ENCODE assay signal across 1 cellular context in the genomic region with DNA sequence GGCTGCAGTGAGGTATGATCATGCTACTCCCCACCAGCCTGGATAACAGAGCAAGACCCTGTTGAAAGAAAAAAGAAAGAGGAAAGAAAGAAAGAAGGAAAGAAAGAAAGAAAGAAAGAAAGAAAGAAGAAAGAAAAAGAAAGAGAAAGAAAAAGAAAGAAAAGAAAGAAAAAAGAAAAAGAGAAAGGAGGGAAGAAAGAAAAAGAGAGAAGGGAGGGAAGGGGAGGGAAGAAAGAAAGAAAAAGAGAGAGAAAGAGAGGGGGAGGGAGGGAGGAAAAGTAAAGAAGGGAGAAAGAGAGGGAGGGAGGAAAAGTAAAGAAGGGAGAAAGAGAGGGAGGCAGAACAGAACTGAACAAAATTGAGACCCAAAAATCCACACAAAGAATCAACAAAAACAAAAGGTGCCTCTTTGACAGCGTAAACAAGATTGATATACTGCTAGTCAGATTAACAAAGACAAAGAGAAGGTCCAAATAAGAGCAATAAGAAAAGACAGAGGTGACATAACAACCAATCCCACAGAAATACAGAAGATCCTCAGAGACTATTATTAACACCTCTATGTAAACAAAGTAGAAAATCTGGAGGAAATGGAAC.
TF ChIP-seq lines count a peak whose summit lies in the region.

No MANE protein-coding gene starts in this region.

TF ChIP-seq in GM23338, 12 proteins besides CTCF, POLR2A, EP300 and RAD21 (continued from another document):
- TF ChIP-seq, protein P1, sequence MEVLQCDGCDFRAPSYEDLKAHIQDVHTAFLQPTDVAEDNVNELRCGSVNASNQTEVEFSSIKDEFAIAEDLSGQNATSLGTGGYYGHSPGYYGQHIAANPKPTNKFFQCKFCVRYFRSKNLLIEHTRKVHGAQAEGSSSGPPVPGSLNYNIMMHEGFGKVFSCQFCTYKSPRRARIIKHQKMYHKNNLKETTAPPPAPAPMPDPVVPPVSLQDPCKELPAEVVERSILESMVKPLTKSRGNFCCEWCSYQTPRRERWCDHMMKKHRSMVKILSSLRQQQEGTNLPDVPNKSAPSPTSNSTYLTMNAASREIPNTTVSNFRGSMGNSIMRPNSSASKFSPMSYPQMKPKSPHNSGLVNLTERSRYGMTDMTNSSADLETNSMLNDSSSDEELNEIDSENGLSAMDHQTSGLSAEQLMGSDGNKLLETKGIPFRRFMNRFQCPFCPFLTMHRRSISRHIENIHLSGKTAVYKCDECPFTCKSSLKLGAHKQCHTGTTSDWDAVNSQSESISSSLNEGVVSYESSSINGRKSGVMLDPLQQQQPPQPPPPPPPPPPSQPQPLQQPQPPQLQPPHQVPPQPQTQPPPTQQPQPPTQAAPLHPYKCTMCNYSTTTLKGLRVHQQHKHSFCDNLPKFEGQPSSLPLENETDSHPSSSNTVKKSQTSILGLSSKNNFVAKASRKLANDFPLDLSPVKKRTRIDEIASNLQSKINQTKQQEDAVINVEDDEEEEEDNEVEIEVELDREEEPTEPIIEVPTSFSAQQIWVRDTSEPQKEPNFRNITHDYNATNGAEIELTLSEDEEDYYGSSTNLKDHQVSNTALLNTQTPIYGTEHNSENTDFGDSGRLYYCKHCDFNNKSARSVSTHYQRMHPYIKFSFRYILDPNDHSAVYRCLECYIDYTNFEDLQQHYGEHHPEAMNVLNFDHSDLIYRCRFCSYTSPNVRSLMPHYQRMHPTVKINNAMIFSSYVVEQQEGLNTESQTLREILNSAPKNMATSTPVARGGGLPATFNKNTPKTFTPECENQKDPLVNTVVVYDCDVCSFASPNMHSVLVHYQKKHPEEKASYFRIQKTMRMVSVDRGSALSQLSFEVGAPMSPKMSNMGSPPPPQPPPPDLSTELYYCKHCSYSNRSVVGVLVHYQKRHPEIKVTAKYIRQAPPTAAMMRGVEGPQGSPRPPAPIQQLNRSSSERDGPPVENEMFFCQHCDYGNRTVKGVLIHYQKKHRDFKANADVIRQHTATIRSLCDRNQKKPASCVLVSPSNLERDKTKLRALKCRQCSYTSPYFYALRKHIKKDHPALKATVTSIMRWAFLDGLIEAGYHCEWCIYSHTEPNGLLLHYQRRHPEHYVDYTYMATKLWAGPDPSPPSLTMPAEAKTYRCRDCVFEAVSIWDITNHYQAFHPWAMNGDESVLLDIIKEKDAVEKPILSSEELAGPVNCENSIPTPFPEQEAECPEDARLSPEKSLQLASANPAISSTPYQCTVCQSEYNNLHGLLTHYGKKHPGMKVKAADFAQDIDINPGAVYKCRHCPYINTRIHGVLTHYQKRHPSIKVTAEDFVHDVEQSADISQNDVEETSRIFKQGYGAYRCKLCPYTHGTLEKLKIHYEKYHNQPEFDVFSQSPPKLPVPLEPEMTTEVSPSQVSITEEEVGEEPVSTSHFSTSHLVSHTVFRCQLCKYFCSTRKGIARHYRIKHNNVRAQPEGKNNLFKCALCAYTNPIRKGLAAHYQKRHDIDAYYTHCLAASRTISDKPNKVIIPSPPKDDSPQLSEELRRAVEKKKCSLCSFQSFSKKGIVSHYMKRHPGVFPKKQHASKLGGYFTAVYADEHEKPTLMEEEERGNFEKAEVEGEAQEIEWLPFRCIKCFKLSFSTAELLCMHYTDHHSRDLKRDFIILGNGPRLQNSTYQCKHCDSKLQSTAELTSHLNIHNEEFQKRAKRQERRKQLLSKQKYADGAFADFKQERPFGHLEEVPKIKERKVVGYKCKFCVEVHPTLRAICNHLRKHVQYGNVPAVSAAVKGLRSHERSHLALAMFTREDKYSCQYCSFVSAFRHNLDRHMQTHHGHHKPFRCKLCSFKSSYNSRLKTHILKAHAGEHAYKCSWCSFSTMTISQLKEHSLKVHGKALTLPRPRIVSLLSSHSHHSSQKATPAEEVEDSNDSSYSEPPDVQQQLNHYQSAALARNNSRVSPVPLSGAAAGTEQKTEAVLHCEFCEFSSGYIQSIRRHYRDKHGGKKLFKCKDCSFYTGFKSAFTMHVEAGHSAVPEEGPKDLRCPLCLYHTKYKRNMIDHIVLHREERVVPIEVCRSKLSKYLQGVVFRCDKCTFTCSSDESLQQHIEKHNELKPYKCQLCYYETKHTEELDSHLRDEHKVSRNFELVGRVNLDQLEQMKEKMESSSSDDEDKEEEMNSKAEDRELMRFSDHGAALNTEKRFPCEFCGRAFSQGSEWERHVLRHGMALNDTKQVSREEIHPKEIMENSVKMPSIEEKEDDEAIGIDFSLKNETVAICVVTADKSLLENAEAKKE (CRISPR knock-in tag; IDR thresholded peaks at IDR 0.05) = no peak
- no peak for TF ChIP-seq ZNF331 (CRISPR knock-in tag; IDR thresholded peaks at IDR 0.05; ENCODE audit: low read depth)
- TF ChIP-seq, protein P2, sequence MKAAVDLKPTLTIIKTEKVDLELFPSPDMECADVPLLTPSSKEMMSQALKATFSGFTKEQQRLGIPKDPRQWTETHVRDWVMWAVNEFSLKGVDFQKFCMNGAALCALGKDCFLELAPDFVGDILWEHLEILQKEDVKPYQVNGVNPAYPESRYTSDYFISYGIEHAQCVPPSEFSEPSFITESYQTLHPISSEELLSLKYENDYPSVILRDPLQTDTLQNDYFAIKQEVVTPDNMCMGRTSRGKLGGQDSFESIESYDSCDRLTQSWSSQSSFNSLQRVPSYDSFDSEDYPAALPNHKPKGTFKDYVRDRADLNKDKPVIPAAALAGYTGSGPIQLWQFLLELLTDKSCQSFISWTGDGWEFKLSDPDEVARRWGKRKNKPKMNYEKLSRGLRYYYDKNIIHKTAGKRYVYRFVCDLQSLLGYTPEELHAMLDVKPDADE (IDR thresholded peaks at IDR 0.05) = no peak
- no peak for TF ChIP-seq EZH2 (IDR thresholded peaks at IDR 0.05; ENCODE audit: low read depth, unreplicated experiment)
- TF ChIP-seq, protein P3, sequence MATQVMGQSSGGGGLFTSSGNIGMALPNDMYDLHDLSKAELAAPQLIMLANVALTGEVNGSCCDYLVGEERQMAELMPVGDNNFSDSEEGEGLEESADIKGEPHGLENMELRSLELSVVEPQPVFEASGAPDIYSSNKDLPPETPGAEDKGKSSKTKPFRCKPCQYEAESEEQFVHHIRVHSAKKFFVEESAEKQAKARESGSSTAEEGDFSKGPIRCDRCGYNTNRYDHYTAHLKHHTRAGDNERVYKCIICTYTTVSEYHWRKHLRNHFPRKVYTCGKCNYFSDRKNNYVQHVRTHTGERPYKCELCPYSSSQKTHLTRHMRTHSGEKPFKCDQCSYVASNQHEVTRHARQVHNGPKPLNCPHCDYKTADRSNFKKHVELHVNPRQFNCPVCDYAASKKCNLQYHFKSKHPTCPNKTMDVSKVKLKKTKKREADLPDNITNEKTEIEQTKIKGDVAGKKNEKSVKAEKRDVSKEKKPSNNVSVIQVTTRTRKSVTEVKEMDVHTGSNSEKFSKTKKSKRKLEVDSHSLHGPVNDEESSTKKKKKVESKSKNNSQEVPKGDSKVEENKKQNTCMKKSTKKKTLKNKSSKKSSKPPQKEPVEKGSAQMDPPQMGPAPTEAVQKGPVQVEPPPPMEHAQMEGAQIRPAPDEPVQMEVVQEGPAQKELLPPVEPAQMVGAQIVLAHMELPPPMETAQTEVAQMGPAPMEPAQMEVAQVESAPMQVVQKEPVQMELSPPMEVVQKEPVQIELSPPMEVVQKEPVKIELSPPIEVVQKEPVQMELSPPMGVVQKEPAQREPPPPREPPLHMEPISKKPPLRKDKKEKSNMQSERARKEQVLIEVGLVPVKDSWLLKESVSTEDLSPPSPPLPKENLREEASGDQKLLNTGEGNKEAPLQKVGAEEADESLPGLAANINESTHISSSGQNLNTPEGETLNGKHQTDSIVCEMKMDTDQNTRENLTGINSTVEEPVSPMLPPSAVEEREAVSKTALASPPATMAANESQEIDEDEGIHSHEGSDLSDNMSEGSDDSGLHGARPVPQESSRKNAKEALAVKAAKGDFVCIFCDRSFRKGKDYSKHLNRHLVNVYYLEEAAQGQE (IDR thresholded peaks at IDR 0.05; ENCODE audit: unreplicated experiment) = no peak
TF ChIP-seq in GM23338: peak in this region for 0.
